8 cellular contexts compared by ENCODE assay signal in the genomic region with DNA sequence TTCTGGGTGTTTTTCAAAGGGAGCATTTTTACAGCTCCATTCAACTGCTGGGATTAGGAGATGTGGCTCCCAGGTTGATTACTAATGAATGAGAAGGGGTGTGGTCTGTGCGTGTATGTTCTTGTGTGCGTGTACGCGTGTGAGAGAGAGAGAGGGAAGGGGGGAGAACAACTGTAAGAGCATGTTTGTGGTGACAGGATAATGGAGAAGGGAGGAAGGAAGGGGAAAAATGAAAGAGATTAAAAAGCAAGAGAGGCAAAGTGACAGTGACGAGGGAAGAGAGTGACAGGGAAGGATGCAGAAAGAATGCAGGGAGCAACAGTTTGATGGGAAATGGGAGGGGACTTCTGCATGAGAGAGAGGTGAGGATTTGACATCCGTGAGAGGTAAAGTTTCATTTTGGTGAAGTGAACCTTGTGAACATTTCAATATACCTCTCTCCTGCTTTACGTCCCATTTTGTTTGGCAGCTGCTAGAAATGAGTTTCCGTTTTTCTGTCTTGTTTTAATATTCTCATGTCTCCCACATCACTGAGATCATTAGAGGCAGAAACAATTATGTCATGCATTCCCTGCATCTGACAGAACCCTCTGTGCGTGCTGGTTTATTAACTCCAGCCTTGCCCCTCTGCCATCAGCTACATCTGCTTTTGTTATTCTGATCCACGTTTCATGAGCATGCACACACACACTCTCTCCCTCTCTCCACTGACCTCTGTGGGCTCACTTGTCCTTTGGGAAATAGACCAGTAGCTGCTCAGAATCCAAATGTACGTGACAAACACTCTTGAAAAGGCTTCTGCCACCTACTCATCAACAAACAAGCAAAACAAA.
DNase-seq lines count a peak whose midpoint lies in the region; ATAC-seq, FAIRE-seq and TF ChIP-seq lines count a peak whose summit lies in the region.

No MANE protein-coding gene starts in this region.

- intact Hi-C loops in breast epithelium (cut with DNase I; ENCODE audit: low total_unique reads), result no loop called here

- peak; percentile 14 for ATAC-seq in thoracic aorta (ENCODE audit: insufficient number of reproducible peaks, low FRiP score, low read depth)
- ATAC-seq in HG03108 (IDR thresholded peaks at IDR 0.05; ENCODE audit: unreplicated experiment), result no peak

- no peak for TF ChIP-seq CTCF in breast epithelium (IDR thresholded peaks at IDR 0.05)
- TF ChIP-seq CTCF in liver (IDR thresholded peaks at IDR 0.05; ENCODE audit: low read depth, low read length, missing input control), result no peak
- peak; percentile 5 for TF ChIP-seq CTCF in thoracic aorta (IDR thresholded peaks at IDR 0.05)
- no peak for TF ChIP-seq CTCF in D721Med (IDR thresholded peaks at IDR 0.05; ENCODE audit: insufficient read depth, missing control alignments)

- no peak for TF ChIP-seq POLR2A in breast epithelium (IDR thresholded peaks at IDR 0.05)

- WGBS in liver, result 7% methylated on average over 11 of the region's 11 CpGs

- no peaks in the 10 kb centered on the region for H3K27me3 ChIP-seq in breast epithelium
- no peaks in the 10 kb centered on the region for H3K27me3 ChIP-seq in liver (ENCODE audit: control insufficient read depth in 4 of 4, insufficient read depth in 4 of 4, low read length in 3 of 4)
- no peaks in the 10 kb centered on the region for H3K27me3 ChIP-seq in thoracic aorta (replicated peaks; ENCODE audit: insufficient read depth)

- H3K9ac ChIP-seq in liver (ENCODE audit: low read depth in 1 of 2, low read length in 2 of 2), result peak overlapping the region in 1 of 2 donors; percentile 53

- H3K9me3 ChIP-seq in breast epithelium (no peaks in the 10 kb centered on the region), liver (ENCODE audit: control insufficient read depth in 4 of 4, low read length in 3 of 4) (no peaks in the 10 kb centered on the region), thoracic aorta (no peaks in the 10 kb centered on the region)

- TF ChIP-seq RAD21 in liver (IDR thresholded peaks at IDR 0.05), result no peak

- DNase-seq in GM04504 (ENCODE audit: low read depth), result peak; percentile 89
- DNase-seq in NCI-H1694 treated with DMSO at 0.1 percent for 48 hours (lab: John Stamatoyannopoulos, UW), result peak; percentile 47
- no peak for DNase-seq in breast epithelium (ENCODE audit: low spot score in 2 of 2)
- DNase-seq in thoracic aorta (ENCODE audit: low spot score), result no peak
- DNase-seq in D721Med (ENCODE audit: insufficient read length, low spot score), result no peak
- DNase-seq in NCI-H2196 treated with DMSO at 0.1 percent for 48 hours (lab: John Stamatoyannopoulos, UW; ENCODE audit: unreplicated experiment), result no peak

- H3K4me1 ChIP-seq in breast epithelium (no peaks in the 10 kb centered on the region), liver (ENCODE audit: control insufficient read depth in 4 of 4, insufficient read depth in 4 of 4, low read length in 3 of 4) (peaks cover 0 to 10% (median 6%) of the 10 kb centered on the region in 4 donors), thoracic aorta (ENCODE audit: control insufficient read depth in 1 of 2, low read depth in 2 of 2) (peaks cover 0 to 9% of the 10 kb centered on the region in 2 donors)

- H3K36me3 ChIP-seq in breast epithelium, result no peaks in the 10 kb centered on the region
- H3K36me3 ChIP-seq in liver (ENCODE audit: control insufficient read depth in 4 of 4, insufficient read depth in 3 of 4, low read depth in 1 of 4, low read length in 3 of 4), result no peaks in the 10 kb centered on the region
- H3K36me3 ChIP-seq in thoracic aorta, result no peaks in the 10 kb centered on the region

- H3K27ac ChIP-seq in breast epithelium (peak overlapping the region; percentile 91 to 93), liver (ENCODE audit: low read depth in 1 of 2, low read length in 2 of 2) (peak overlapping the region; percentile 85 to 93), thoracic aorta (peak overlapping the region; percentile 85 to 92)

- H3K4me3 ChIP-seq in breast epithelium, result peak overlapping the region; percentile 67 to 81 (median 78)
- peak overlapping the region; percentile 10 to 75 (median 29) for H3K4me3 ChIP-seq in liver (ENCODE audit: low read depth in 1 of 3, low read length in 3 of 3)
- peak overlapping the region; percentile 84 for H3K4me3 ChIP-seq in thoracic aorta

- FAIRE-seq in D721Med (lab: Jason Lieb, UNC), result no peak

TF ChIP-seq in liver, 16 proteins besides CTCF, POLR2A, EP300 and RAD21:
- TF ChIP-seq, protein P1, sequence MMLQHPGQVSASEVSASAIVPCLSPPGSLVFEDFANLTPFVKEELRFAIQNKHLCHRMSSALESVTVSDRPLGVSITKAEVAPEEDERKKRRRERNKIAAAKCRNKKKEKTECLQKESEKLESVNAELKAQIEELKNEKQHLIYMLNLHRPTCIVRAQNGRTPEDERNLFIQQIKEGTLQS (IDR thresholded peaks at IDR 0.05), result no peak
- TF ChIP-seq, protein P2, sequence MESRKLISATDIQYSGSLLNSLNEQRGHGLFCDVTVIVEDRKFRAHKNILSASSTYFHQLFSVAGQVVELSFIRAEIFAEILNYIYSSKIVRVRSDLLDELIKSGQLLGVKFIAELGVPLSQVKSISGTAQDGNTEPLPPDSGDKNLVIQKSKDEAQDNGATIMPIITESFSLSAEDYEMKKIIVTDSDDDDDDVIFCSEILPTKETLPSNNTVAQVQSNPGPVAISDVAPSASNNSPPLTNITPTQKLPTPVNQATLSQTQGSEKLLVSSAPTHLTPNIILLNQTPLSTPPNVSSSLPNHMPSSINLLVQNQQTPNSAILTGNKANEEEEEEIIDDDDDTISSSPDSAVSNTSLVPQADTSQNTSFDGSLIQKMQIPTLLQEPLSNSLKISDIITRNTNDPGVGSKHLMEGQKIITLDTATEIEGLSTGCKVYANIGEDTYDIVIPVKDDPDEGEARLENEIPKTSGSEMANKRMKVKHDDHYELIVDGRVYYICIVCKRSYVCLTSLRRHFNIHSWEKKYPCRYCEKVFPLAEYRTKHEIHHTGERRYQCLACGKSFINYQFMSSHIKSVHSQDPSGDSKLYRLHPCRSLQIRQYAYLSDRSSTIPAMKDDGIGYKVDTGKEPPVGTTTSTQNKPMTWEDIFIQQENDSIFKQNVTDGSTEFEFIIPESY (IDR thresholded peaks at IDR 0.05), result no peak
- TF ChIP-seq RXRA (IDR thresholded peaks at IDR 0.05), result no peak
- no peak for TF ChIP-seq HNF4A (conservative IDR thresholded peaks at IDR 0.05)
- TF ChIP-seq FOXA2 (IDR thresholded peaks at IDR 0.05), result no peak
- TF ChIP-seq JUND (IDR thresholded peaks at IDR 0.05), result no peak
- TF ChIP-seq, protein P3, sequence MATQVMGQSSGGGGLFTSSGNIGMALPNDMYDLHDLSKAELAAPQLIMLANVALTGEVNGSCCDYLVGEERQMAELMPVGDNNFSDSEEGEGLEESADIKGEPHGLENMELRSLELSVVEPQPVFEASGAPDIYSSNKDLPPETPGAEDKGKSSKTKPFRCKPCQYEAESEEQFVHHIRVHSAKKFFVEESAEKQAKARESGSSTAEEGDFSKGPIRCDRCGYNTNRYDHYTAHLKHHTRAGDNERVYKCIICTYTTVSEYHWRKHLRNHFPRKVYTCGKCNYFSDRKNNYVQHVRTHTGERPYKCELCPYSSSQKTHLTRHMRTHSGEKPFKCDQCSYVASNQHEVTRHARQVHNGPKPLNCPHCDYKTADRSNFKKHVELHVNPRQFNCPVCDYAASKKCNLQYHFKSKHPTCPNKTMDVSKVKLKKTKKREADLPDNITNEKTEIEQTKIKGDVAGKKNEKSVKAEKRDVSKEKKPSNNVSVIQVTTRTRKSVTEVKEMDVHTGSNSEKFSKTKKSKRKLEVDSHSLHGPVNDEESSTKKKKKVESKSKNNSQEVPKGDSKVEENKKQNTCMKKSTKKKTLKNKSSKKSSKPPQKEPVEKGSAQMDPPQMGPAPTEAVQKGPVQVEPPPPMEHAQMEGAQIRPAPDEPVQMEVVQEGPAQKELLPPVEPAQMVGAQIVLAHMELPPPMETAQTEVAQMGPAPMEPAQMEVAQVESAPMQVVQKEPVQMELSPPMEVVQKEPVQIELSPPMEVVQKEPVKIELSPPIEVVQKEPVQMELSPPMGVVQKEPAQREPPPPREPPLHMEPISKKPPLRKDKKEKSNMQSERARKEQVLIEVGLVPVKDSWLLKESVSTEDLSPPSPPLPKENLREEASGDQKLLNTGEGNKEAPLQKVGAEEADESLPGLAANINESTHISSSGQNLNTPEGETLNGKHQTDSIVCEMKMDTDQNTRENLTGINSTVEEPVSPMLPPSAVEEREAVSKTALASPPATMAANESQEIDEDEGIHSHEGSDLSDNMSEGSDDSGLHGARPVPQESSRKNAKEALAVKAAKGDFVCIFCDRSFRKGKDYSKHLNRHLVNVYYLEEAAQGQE (IDR thresholded peaks at IDR 0.05), result no peak
- TF ChIP-seq GABPA (IDR thresholded peaks at IDR 0.05 in 1 of 2, conservative IDR thresholded peaks at IDR 0.05 in 1 of 2), result no peak
- TF ChIP-seq HNF4G (IDR thresholded peaks at IDR 0.05), result no peak
- no peak for TF ChIP-seq TAF1 (conservative IDR thresholded peaks at IDR 0.05)
- TF ChIP-seq SP1 (IDR thresholded peaks at IDR 0.05), result no peak
- TF ChIP-seq FOXA1 (IDR thresholded peaks at IDR 0.05), result no peak
- TF ChIP-seq, protein P4, sequence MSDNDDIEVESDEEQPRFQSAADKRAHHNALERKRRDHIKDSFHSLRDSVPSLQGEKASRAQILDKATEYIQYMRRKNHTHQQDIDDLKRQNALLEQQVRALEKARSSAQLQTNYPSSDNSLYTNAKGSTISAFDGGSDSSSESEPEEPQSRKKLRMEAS (IDR thresholded peaks at IDR 0.05), result no peak
- TF ChIP-seq EGR1 (IDR thresholded peaks at IDR 0.05; ENCODE audit: low read depth in 2 of 2), result no peak
- TF ChIP-seq NR2F2 (IDR thresholded peaks at IDR 0.05), result no peak
- TF ChIP-seq YY1 (IDR thresholded peaks at IDR 0.05), result no peak

Comparison
In these comparisons a context has a peak if more than half of its experiments do, and no peak if none do; other contexts are left out.
1. DNase-seq: peak in GM04504 (single experiment) and NCI-H1694 treated with DMSO at 0.1 percent for 48 hours (single experiment); none in breast epithelium (0 of 2), thoracic aorta (single experiment), D721Med (single experiment) and NCI-H2196 treated with DMSO at 0.1 percent for 48 hours (single experiment).
2. H3K4me3 ChIP-seq: peak in every context shown above with its lines; median percentile 84 in thoracic aorta; 78 in breast epithelium; 29 in liver.
3. Peak in every context shown above with its lines, with median percentiles within 50 percentile points of each other: H3K27ac ChIP-seq.